12 cellular contexts compared by ENCODE assay signal in genomic region chr13:106919638-106920037, GRCh38.
DNase-seq lines count a peak whose midpoint lies in the region; ATAC-seq, FAIRE-seq and TF ChIP-seq lines count a peak whose summit lies in the region.
"Had no signal": no experiment of that assay in that cellular context is flagged by ENCODE, and none has a peak within 500 bp of the region (broad histone marks: within the 10 kb centered on the region; RNA-seq: fewer than 3 reads in every experiment).

No MANE protein-coding gene starts in this region.

- H3K4me3 ChIP-seq in HEK293 (ENCODE audit: low read depth, low read length) = no peak overlapping the region
- peak overlapping the region; percentile 34 for H3K4me3 ChIP-seq in coronary artery
- no peak overlapping the region for H3K4me3 ChIP-seq in kidney (ENCODE audit: low read length in 2 of 2)
- no peak overlapping the region for H3K4me3 ChIP-seq in SK-N-SH (ENCODE audit: low read depth in 2 of 2, low read length in 1 of 2)
- H3K4me3 ChIP-seq: breast epithelium, ovary had no signal

- H3K9me3 ChIP-seq in HEK293 (ENCODE audit: control insufficient read depth, insufficient read depth, low read depth, low read length) (no peaks in the 10 kb centered on the region), kidney (ENCODE audit: control insufficient read depth in 1 of 2, low read length in 2 of 2) (no peaks in the 10 kb centered on the region), SK-N-SH (no peaks in the 10 kb centered on the region)
- H3K9me3 ChIP-seq: breast epithelium, ovary had no signal

- H3K9ac ChIP-seq in kidney (ENCODE audit: low read length in 2 of 2) (no peak overlapping the region), SK-N-SH (no peak overlapping the region)

- TF ChIP-seq EP300 in SK-N-SH (IDR thresholded peaks at IDR 0.05; ENCODE audit: borderline replicate concordance in 1 of 2, low read depth in 1 of 2, low read length in 1 of 2) = no peak

- H3K4me1 ChIP-seq in HEK293 (ENCODE audit: control insufficient read depth, insufficient read depth, low read length) = no peaks in the 10 kb centered on the region
- no peaks in the 10 kb centered on the region for H3K4me1 ChIP-seq in kidney (ENCODE audit: control insufficient read depth in 1 of 2, insufficient read depth in 1 of 2, low read depth in 1 of 2, low read length in 2 of 2)
- H3K4me1 ChIP-seq in SK-N-SH (ENCODE audit: control insufficient read depth in 1 of 2, insufficient read depth in 2 of 2, low read depth in 1 of 2, low read length in 1 of 2) = no peaks in the 10 kb centered on the region; a peak in 1 of 4 replicates
- H3K4me1 ChIP-seq: breast epithelium had no signal

- H3K36me3 ChIP-seq in HEK293 (ENCODE audit: control insufficient read depth in 2 of 2, insufficient read depth in 1 of 2, low read length in 2 of 2) (no peaks in the 10 kb centered on the region), kidney (ENCODE audit: control insufficient read depth in 1 of 2, insufficient read depth in 2 of 2, low read length in 2 of 2) (no peaks in the 10 kb centered on the region), SK-N-SH (replicated peaks in 1 of 2; ENCODE audit: control insufficient read depth in 1 of 2, insufficient read depth in 2 of 2, low read length in 1 of 2) (no peaks in the 10 kb centered on the region)
- H3K36me3 ChIP-seq: breast epithelium, ovary had no signal

- no peaks in the 10 kb centered on the region for H3K9me2 ChIP-seq in SK-N-SH

- no peak for TF ChIP-seq RAD21 in SK-N-SH (IDR thresholded peaks at IDR 0.05; ENCODE audit: low read length)

- no peaks in the 10 kb centered on the region for H4K20me1 ChIP-seq in SK-N-SH (ENCODE audit: insufficient read depth)

- H3K79me2 ChIP-seq in SK-N-SH (ENCODE audit: insufficient read depth) = no peaks in the 10 kb centered on the region

- POLR2A ChIA-PET in HEK293 (lab: Yijun Ruan, JAX) = no interaction called here
- POLR2A ChIA-PET in SK-N-SH (lab: Yijun Ruan, JAX) = no interaction called here

- no peak overlapping the region for H2AFZ ChIP-seq in SK-N-SH (ENCODE audit: low read depth)

- 72% methylated on average over 13 of the region's 13 CpGs for WGBS in SK-N-SH (ENCODE audit: low lambda C conversion rate)

- CTCF ChIA-PET in HEK293 (lab: Yijun Ruan, JAX) = interaction anchor here (1.3 to 1.9 kb wide), 3 partner anchors 23 to 384 kb away, joined by 4 to 6 read pairs (median 5); partner anchors contain the start of gene EFNB2
- CTCF ChIA-PET in SK-N-SH (lab: Yijun Ruan, JAX) = interaction anchor here (0.9 to 1.5 kb wide), 4 partner anchors 9 to 384 kb away, joined by 3 to 5 read pairs (median 4); partner anchors contain the start of gene EFNB2

- no peaks in the 10 kb centered on the region for H3F3A ChIP-seq in SK-N-SH (replicated peaks; ENCODE audit: insufficient read depth)

- peak overlapping the region; percentile 55 for H3K27ac ChIP-seq in HEK293 (ENCODE audit: extremely low read depth, low read depth, low read length)
- peak overlapping the region; percentile 80 to 82 for H3K27ac ChIP-seq in coronary artery
- H3K27ac ChIP-seq in kidney (ENCODE audit: low read depth in 2 of 2, low read length in 2 of 2) = peak overlapping the region in 1 of 2 donors; percentile 33
- no peak overlapping the region for H3K27ac ChIP-seq in SK-N-SH (ENCODE audit: low read depth in 2 of 2, low read length in 1 of 2)
- H3K27ac ChIP-seq: ovary had no signal

- FAIRE-seq in kidney (lab: Jason Lieb, UNC) = no peak

- TF ChIP-seq CTCF in HEK293 (tag by site-specific recombination; IDR thresholded peaks at IDR 0.05) (no peak), coronary artery (IDR thresholded peaks at IDR 0.05) (no peak), kidney (IDR thresholded peaks at IDR 0.05; ENCODE audit: borderline replicate concordance, extremely low read depth, insufficient read depth) (no peak), SK-N-SH (IDR thresholded peaks at IDR 0.05) (no peak)

- DNase-seq in coronary artery (ENCODE audit: low spot score) (peak; percentile 78), kidney (peak; percentile 71), renal cortical epithelial cell (ENCODE audit: low read depth) (peak; percentile 50), SK-N-SH (no peak), NCI-H526 (lab: John Stamatoyannopoulos, UW) (no peak), NCI-H2081 treated with DMSO at 0.1 percent for 48 hours (lab: John Stamatoyannopoulos, UW) (no peak)
- DNase-seq: activated CD8-positive, alpha-beta memory T cell treated with anti-CD3 and anti-CD28 coated beads, Interleukin-2, amount 50 U/mL, for 48 hours; NCI-H1417 had no signal

- H3K27me3 ChIP-seq in SK-N-SH (ENCODE audit: insufficient read depth) = no peaks in the 10 kb centered on the region
- H3K27me3 ChIP-seq: breast epithelium, ovary had no signal

- no peak overlapping the region for H3K4me2 ChIP-seq in SK-N-SH

- intact Hi-C loops in kidney (cut with DNase I) = no loop called here

- no peak for ATAC-seq in HG03045 (IDR thresholded peaks at IDR 0.05; ENCODE audit: unreplicated experiment)

TF ChIP-seq in HEK293, 187 proteins besides CTCF, POLR2A, EP300 and RAD21:
- no peak for TF ChIP-seq MEIS1 (CRISPR knock-in tag; IDR thresholded peaks at IDR 0.05; ENCODE audit: borderline replicate concordance)
- TF ChIP-seq KLF8 (tag by site-specific recombination; IDR thresholded peaks at IDR 0.05) = no peak
- TF ChIP-seq ZNF140 (tag by site-specific recombination; IDR thresholded peaks at IDR 0.05) = no peak
- TF ChIP-seq ZNF132 (tag by site-specific recombination; IDR thresholded peaks at IDR 0.05; ENCODE audit: borderline replicate concordance) = no peak
- TF ChIP-seq ZNF560 (tag by site-specific recombination; IDR thresholded peaks at IDR 0.05; ENCODE audit: borderline replicate concordance) = no peak
- TF ChIP-seq, protein P1, sequence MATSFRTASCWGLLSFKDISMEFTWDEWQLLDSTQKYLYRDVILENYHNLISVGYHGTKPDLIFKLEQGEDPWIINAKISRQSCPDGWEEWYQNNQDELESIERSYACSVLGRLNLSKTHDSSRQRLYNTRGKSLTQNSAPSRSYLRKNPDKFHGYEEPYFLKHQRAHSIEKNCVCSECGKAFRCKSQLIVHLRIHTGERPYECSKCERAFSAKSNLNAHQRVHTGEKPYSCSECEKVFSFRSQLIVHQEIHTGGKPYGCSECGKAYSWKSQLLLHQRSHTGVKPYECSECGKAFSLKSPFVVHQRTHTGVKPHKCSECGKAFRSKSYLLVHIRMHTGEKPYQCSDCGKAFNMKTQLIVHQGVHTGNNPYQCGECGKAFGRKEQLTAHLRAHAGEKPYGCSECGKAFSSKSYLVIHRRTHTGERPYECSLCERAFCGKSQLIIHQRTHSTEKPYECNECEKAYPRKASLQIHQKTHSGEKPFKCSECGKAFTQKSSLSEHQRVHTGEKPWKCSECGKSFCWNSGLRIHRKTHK (tag by site-specific recombination; IDR thresholded peaks at IDR 0.05) = no peak
- no peak for TF ChIP-seq ELK4 (IDR thresholded peaks at IDR 0.05; ENCODE audit: borderline replicate concordance, low read depth, low read length)
- no peak for TF ChIP-seq ZNF175 (tag by site-specific recombination; IDR thresholded peaks at IDR 0.05)
- no peak for TF ChIP-seq ZBTB21 (tag by site-specific recombination; IDR thresholded peaks at IDR 0.05)
- TF ChIP-seq ZNF404 (tag by site-specific recombination; IDR thresholded peaks at IDR 0.05) = no peak

TF ChIP-seq in SK-N-SH, 30 proteins besides CTCF, POLR2A, EP300 and RAD21:
- TF ChIP-seq TEAD4 (IDR thresholded peaks at IDR 0.05; ENCODE audit: borderline replicate concordance, insufficient read depth) = no peak
- TF ChIP-seq PBX3 (IDR thresholded peaks at IDR 0.05) = no peak
- no peak for TF ChIP-seq CHD2 (IDR thresholded peaks at IDR 0.05; ENCODE audit: low read length, partially characterized antibody)
- no peak for TF ChIP-seq TCF12 (IDR thresholded peaks at IDR 0.05)
- no peak for TF ChIP-seq POLR2AphosphoS5 (IDR thresholded peaks at IDR 0.05; ENCODE audit: low read depth, low read length)
- TF ChIP-seq SMC3 (IDR thresholded peaks at IDR 0.05; ENCODE audit: low read depth, low read length) = no peak
- no peak for TF ChIP-seq SIN3A (IDR thresholded peaks at IDR 0.05; ENCODE audit: borderline replicate concordance, low read depth, low read length)
- no peak for TF ChIP-seq EZH2phosphoT487 (IDR thresholded peaks at IDR 0.05; ENCODE audit: borderline replicate concordance, low read depth)
- TF ChIP-seq NRF1 (IDR thresholded peaks at IDR 0.05; ENCODE audit: low read depth, low read length) = no peak
- TF ChIP-seq TAF1 (IDR thresholded peaks at IDR 0.05; ENCODE audit: borderline replicate concordance, low read depth, low read length) = no peak
- no peak for TF ChIP-seq FOSL2 (IDR thresholded peaks at IDR 0.05; ENCODE audit: borderline replicate concordance, low read depth)
- TF ChIP-seq JUND (IDR thresholded peaks at IDR 0.05) = no peak

Comparison
In these comparisons a context has a peak if more than half of its experiments do, and no peak if none do; other contexts are left out.
1. H3K27ac ChIP-seq: peak in HEK293 (single experiment) and coronary artery (2 of 2); none in SK-N-SH (0 of 2).
2. DNase-seq: peak in coronary artery (single experiment), kidney (single experiment) and renal cortical epithelial cell (single experiment); none in SK-N-SH (single experiment), NCI-H526 (0 of 2) and NCI-H2081 treated with DMSO at 0.1 percent for 48 hours (single experiment).